1 cellular context compared by ENCODE assay signal in the genomic region with DNA sequence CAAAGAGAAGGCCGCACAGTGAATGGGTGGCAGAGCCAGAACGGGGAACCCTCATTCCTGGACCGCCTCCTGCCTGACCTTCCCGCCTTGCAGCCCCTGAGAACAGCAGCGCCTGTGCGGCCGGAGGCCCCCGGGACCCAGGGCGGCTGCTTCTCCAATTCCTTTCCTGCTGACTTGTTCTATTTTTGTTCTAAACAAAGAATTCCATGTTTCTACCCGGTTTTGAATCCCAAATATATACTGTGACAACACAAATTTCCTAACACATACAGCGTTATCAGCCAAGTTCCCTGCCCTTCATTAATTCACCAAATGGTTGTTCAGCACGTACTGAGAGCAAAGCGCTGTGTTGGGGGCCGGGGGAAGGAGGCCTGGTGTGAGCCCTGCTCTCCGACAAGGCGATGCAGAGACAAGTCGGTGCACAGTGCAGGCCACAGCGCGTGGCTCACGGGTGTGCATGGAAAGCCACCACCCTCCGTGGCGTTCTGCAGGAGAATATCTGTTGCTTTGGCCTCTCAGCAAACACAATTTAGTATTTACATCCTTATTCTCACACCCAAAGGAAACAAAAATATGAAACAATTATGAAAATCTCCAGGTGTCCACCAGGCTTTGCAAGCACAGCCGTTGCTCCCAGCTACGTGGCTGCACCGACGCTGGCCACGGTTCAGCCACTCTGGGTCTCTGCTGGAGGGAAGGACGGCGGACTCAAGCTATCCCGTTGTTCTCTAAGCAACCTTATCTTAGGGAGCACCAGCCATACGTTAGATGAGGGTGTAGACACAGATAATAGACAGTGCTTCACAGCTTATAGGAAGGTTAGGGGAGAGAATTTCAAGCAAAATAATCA.
TF ChIP-seq lines count a peak whose summit lies in the region.

No MANE protein-coding gene starts in this region.

TF ChIP-seq in GM23338, 12 proteins besides CTCF, POLR2A, EP300 and RAD21 (continued from another document):
- TF ChIP-seq, protein P1, sequence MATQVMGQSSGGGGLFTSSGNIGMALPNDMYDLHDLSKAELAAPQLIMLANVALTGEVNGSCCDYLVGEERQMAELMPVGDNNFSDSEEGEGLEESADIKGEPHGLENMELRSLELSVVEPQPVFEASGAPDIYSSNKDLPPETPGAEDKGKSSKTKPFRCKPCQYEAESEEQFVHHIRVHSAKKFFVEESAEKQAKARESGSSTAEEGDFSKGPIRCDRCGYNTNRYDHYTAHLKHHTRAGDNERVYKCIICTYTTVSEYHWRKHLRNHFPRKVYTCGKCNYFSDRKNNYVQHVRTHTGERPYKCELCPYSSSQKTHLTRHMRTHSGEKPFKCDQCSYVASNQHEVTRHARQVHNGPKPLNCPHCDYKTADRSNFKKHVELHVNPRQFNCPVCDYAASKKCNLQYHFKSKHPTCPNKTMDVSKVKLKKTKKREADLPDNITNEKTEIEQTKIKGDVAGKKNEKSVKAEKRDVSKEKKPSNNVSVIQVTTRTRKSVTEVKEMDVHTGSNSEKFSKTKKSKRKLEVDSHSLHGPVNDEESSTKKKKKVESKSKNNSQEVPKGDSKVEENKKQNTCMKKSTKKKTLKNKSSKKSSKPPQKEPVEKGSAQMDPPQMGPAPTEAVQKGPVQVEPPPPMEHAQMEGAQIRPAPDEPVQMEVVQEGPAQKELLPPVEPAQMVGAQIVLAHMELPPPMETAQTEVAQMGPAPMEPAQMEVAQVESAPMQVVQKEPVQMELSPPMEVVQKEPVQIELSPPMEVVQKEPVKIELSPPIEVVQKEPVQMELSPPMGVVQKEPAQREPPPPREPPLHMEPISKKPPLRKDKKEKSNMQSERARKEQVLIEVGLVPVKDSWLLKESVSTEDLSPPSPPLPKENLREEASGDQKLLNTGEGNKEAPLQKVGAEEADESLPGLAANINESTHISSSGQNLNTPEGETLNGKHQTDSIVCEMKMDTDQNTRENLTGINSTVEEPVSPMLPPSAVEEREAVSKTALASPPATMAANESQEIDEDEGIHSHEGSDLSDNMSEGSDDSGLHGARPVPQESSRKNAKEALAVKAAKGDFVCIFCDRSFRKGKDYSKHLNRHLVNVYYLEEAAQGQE (IDR thresholded peaks at IDR 0.05; ENCODE audit: unreplicated experiment): no peak
